Comparison of ENCODE assay signal across 8 cellular contexts in genomic region chr5:142356716-142357468, GRCh38. TPM values are rescaled to one million over a fixed set of nuclear protein-coding genes. Genes with fewer than 3 reads are reported as not detected.
A peak's percentile ranks its signal among the peaks of the same experiment; 100 is the strongest.
DNase-seq lines count a peak whose midpoint lies in the region; ATAC-seq and TF ChIP-seq lines count a peak whose summit lies in the region.

No MANE protein-coding gene starts in this region.

- no peaks in the 10 kb centered on the region for H3K4me1 ChIP-seq in right lobe of liver

- peak; percentile 96 for TF ChIP-seq POLR2A in right lobe of liver (IDR thresholded peaks at IDR 0.05)

- peak overlapping the region in 58 of 59 donors; percentile 49 to 96 (median 85) for H3K27ac ChIP-seq in dorsolateral prefrontal cortex
- H3K27ac ChIP-seq in right lobe of liver = peak overlapping the region; percentile 75 to 98 (median 85)

- TF ChIP-seq CTCF in dorsolateral prefrontal cortex (IDR thresholded peaks at IDR 0.05 in 54 of 56, conservative IDR thresholded peaks at IDR 0.05 in 2 of 56; ENCODE audit: low read depth in 1 of 56, partially characterized antibody in 56 of 56) (peak in 4 of 56 donors; percentile 3 to 18 (median 9)), right lobe of liver (IDR thresholded peaks at IDR 0.05) (peak in 1 of 4 donors; percentile 5)

- H3K9me3 ChIP-seq in right lobe of liver = no peaks in the 10 kb centered on the region

- ATAC-seq in GM18909 (IDR thresholded peaks at IDR 0.05; ENCODE audit: poor library complexity, unreplicated experiment) = peak; percentile 91
- peak; percentile 91 for ATAC-seq in HG03139 (IDR thresholded peaks at IDR 0.05; ENCODE audit: unreplicated experiment)
- ATAC-seq in right lobe of liver = peak; percentile 81 to 85 (median 84)

- H3K4me3 ChIP-seq in dorsolateral prefrontal cortex = peak overlapping the region; percentile 53 to 81 (median 70)
- peak overlapping the region; percentile 59 to 65 (median 64) for H3K4me3 ChIP-seq in right lobe of liver

- peaks cover 0 to 31% (median 0%) of the 10 kb centered on the region in 45 donors for H3K27me3 ChIP-seq in dorsolateral prefrontal cortex
- no peaks in the 10 kb centered on the region for H3K27me3 ChIP-seq in right lobe of liver

- intact Hi-C loops in dorsolateral prefrontal cortex (cut with DNase I) (no loop called here), right lobe of liver (cut with DNase I) (no loop called here)

- no peaks in the 10 kb centered on the region for H3K36me3 ChIP-seq in right lobe of liver

- WGBS in right lobe of liver (ENCODE audit: insufficient coverage, low coverage, low lambda C conversion rate, missing lambda C conversion rate) = 0% methylated on average over 22 of the region's 82 CpGs

- peak; percentile 93 for DNase-seq in AG20443 (ENCODE audit: low spot score)
- DNase-seq in NCI-H510A treated with DMSO at 0.1 percent for 48 hours (lab: John Stamatoyannopoulos, UW) = peak; percentile 34
- peak; percentile 91 for DNase-seq in activated CD4-positive, alpha-beta T cell treated with anti-CD3 and anti-CD28 coated beads, Interleukin-2, amount 50 U/mL, for 4 hours
- peak; percentile 42 to 79 (median 68) for DNase-seq in dorsolateral prefrontal cortex
- DNase-seq in right lobe of liver = peak; percentile 81 to 90 (median 86)
- DNase-seq in stimulated activated CD4-positive, alpha-beta T cell treated with anti-CD3 and anti-CD28 coated beads, Interleukin-4, amount 100 ng/mL, for 1 hour = peak; percentile 93

RNA-seq across cellular contexts. Expression of gene SPRY4, which starts 32.1 kb away (rescaled TPM):
- total RNA-seq in dorsolateral prefrontal cortex = 10 to 100 TPM in 102 of 120 experiments, 1 to 10 TPM in 18; 7.2 to 26.4 (median 14.3) TPM
- 10 to 100 TPM in 2 of 6 experiments, 1 to 10 TPM in 4; 3.9 to 11.6 (median 7.3) TPM for total RNA-seq in right lobe of liver

Comparison
In these comparisons a context has a peak if more than half of its experiments do, and no peak if none do; other contexts are left out.
1. Peak in every context shown above with its lines: DNase-seq, ATAC-seq, H3K4me3 ChIP-seq and H3K27ac ChIP-seq.
2. DNase-seq: peak in every context shown above with its lines; median percentile 93 in AG20443; 93 in stimulated activated CD4-positive, alpha-beta T cell treated with anti-CD3 and anti-CD28 coated beads, Interleukin-4, amount 100 ng/mL, for 1 hour; 91 in activated CD4-positive, alpha-beta T cell treated with anti-CD3 and anti-CD28 coated beads, Interleukin-2, amount 50 U/mL, for 4 hours; 86 in right lobe of liver; 68 in dorsolateral prefrontal cortex; 34 in NCI-H510A treated with DMSO at 0.1 percent for 48 hours.